12 cellular contexts compared by ENCODE assay signal in the genomic region with DNA sequence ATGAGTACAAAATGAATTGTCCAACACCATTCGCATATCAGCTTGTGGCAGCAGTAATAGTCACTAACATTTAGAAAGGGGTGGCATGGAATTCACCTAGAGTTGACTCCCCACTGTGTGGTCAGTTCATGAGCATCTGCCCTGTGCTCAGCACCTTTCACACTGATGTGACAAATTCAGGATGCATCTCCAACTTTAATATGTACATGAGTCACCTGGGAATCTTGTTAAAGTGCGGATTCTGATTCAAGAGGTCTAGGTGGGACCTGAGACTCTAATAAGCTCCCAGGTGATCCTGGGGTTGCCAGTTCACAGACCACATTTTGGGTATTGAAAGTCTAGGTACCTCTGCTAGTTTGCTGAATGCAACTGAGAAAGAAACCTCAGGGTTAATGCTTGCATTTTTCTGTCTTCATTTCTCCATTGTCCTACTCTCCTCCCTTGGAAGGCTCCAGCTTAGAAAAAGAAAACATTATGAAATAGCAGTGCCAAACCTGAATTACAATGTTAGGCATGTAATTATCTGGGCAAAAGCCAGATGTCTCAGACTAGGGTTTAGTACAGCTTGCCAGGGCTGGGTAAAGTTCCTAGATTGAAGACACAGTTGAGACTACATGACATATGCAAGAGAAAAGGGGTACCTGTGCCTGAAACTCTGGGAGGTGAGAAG. TPM values are rescaled to one million over a fixed set of nuclear protein-coding genes. Genes with fewer than 3 reads are reported as not detected.
A peak's percentile ranks its signal among the peaks of the same experiment; 100 is the strongest.
DNase-seq lines count a peak whose midpoint lies in the region; ATAC-seq and TF ChIP-seq lines count a peak whose summit lies in the region.
"Had no signal": no experiment of that assay in that cellular context is flagged by ENCODE, and none has a peak within 500 bp of the region (broad histone marks: within the 10 kb centered on the region; RNA-seq: fewer than 3 reads in every experiment).

No MANE protein-coding gene starts in this region.

- POLR2A ChIA-PET in OCI-LY7 (lab: Charles Lee), result interaction anchor here (0.9 to 1.7 kb wide), 5 partner anchors 7 to 79 kb away, joined by 3 to 4 read pairs (median 3); no protein-coding TSS in a partner anchor

- 80% methylated on average over 2 of the region's 2 CpGs for WGBS in esophagus muscularis mucosa
- WGBS in ovary, 3 donors, result 62 to 88% (median 71%) methylated on average over 2 of the region's 2 CpGs

- H3K9me3 ChIP-seq in OCI-LY7 (ENCODE audit: low read length), result no peaks in the 10 kb centered on the region
- H3K9me3 ChIP-seq in esophagus muscularis mucosa, result no peaks in the 10 kb centered on the region
- no peaks in the 10 kb centered on the region for H3K9me3 ChIP-seq in ovary

- H2AFZ ChIP-seq in OCI-LY7 (ENCODE audit: low read length), result no peak overlapping the region

- H3K9me3 Mint-ChIP-seq in stimulated activated naive CD8-positive, alpha-beta T cell treated with anti-CD3 and anti-CD28 coated beads, Interleukin-15, Interleukin-2, amounts not matched to agents 100 ng/mL and 50 ng/mL, for 24 hours, result no peaks in the 10 kb centered on the region
- H3K9me3 Mint-ChIP-seq: central memory CD8-positive, alpha-beta T cell had no signal

- ATAC-seq in stimulated activated naive CD8-positive, alpha-beta T cell treated with anti-CD3 and anti-CD28 coated beads, Interleukin-15, Interleukin-2, amounts not matched to agents 100 U/mL and 50 U/mL, for 24 hours, result no peak

- peak overlapping the region; percentile 22 for H3K27ac Mint-ChIP-seq in stimulated activated naive CD8-positive, alpha-beta T cell treated with anti-CD3 and anti-CD28 coated beads, Interleukin-15, Interleukin-2, amounts not matched to agents 100 ng/mL and 50 ng/mL, for 24 hours

- H3K4me1 ChIP-seq in OCI-LY7 (ENCODE audit: insufficient read depth, low read length, poor library complexity, severe bottlenecking) (peaks cover 55% of the 10 kb centered on the region), esophagus muscularis mucosa (peaks cover 6 to 45% (median 30%) of the 10 kb centered on the region in 4 donors), ovary (ENCODE audit: insufficient read depth) (peaks cover 4% of the 10 kb centered on the region)

- CTCF ChIA-PET in OCI-LY7 (lab: Charles Lee; ENCODE audit: unreplicated experiment), result interaction anchor here (0.6 kb wide), 1 partner anchor 56 kb away, joined by 3 read pairs; no protein-coding TSS in a partner anchor

- no peaks in the 10 kb centered on the region for H3K9me2 ChIP-seq in OCI-LY7 (ENCODE audit: insufficient read depth, low read length)

- H3K4me1 Mint-ChIP-seq in stimulated activated naive CD8-positive, alpha-beta T cell treated with anti-CD3 and anti-CD28 coated beads, Interleukin-15, Interleukin-2, amounts not matched to agents 100 ng/mL and 50 ng/mL, for 24 hours (ENCODE audit: low read depth), result peaks cover 60% of the 10 kb centered on the region

- H3K79me2 ChIP-seq in OCI-LY7 (ENCODE audit: insufficient read depth, low read depth, low read length), result no peaks in the 10 kb centered on the region

- TF ChIP-seq POLR2A in esophagus muscularis mucosa (IDR thresholded peaks at IDR 0.05; ENCODE audit: low read depth) (no peak), ovary (IDR thresholded peaks at IDR 0.05) (no peak)

- H3K27me3 ChIP-seq in esophagus muscularis mucosa (no peaks in the 10 kb centered on the region), ovary (no peaks in the 10 kb centered on the region)

- no peak for DNase-seq in stimulated activated naive CD8-positive, alpha-beta T cell treated with anti-CD3 and anti-CD28 coated beads, Interleukin-15, Interleukin-2, amounts not matched to agents 100 U/mL and 50 U/mL, for 24 hours
- no peak for DNase-seq in OCI-LY7 (ENCODE audit: low spot score)
- DNase-seq in esophagus muscularis mucosa (ENCODE audit: extremely low spot score), result no peak
- DNase-seq in activated CD4-positive, CD25-positive, alpha-beta regulatory T cell treated with anti-CD3 and anti-CD28 coated beads, Interleukin-2, amount 50 U/mL, for 72 hours, result no peak
- DNase-seq in ureter (ENCODE audit: low spot score), result no peak
- no peak for DNase-seq in ovary
- DNase-seq in CD1c-positive myeloid dendritic cell (ENCODE audit: extremely low spot score), result no peak
- DNase-seq: DMS53; GOT3; stimulated activated CD4-positive, alpha-beta T cell treated with anti-CD3 and anti-CD28 coated beads, Interleukin-1b, Interleukin-23, amount 100 ng/mL, for 48 hours had no signal

- H3K4me2 ChIP-seq in OCI-LY7 (ENCODE audit: low read length), result peak overlapping the region; percentile 59

- no peaks in the 10 kb centered on the region for H3K36me3 Mint-ChIP-seq in stimulated activated naive CD8-positive, alpha-beta T cell treated with anti-CD3 and anti-CD28 coated beads, Interleukin-15, Interleukin-2, amounts not matched to agents 100 ng/mL and 50 ng/mL, for 24 hours (ENCODE audit: low read depth)

- TF ChIP-seq EP300 in esophagus muscularis mucosa (IDR thresholded peaks at IDR 0.05), result no peak
- no peak for TF ChIP-seq EP300 in ovary (IDR thresholded peaks at IDR 0.05)

- intact Hi-C loops in OCI-LY7 (cut with micrococcal nuclease; ENCODE audit: unreplicated experiment), result no loop called here
- intact Hi-C loops in esophagus muscularis mucosa (cut with DNase I), result no loop called here
- intact Hi-C loops in ovary (cut with DNase I), result no loop called here

- no peaks in the 10 kb centered on the region for H3K27me3 Mint-ChIP-seq in stimulated activated naive CD8-positive, alpha-beta T cell treated with anti-CD3 and anti-CD28 coated beads, Interleukin-15, Interleukin-2, amounts not matched to agents 100 ng/mL and 50 ng/mL, for 24 hours
- H3K27me3 Mint-ChIP-seq: central memory CD8-positive, alpha-beta T cell had no signal

- H3K27ac ChIP-seq in OCI-LY7 (ENCODE audit: low read depth, low read length, poor library complexity, severe bottlenecking) (no peak overlapping the region), esophagus muscularis mucosa (replicated peaks in 1 of 4) (peak overlapping the region; percentile 22 to 57 (median 42)), ovary (no peak overlapping the region)

- H3K36me3 ChIP-seq in OCI-LY7 (ENCODE audit: insufficient read depth, low read length), result no peaks in the 10 kb centered on the region
- no peaks in the 10 kb centered on the region for H3K36me3 ChIP-seq in esophagus muscularis mucosa
- no peaks in the 10 kb centered on the region for H3K36me3 ChIP-seq in ovary

- H4K20me1 ChIP-seq in OCI-LY7 (ENCODE audit: insufficient read depth, low read length), result no peaks in the 10 kb centered on the region

- no peak overlapping the region for H3K4me3 ChIP-seq in OCI-LY7 (ENCODE audit: low read depth, low read length, poor library complexity, severe bottlenecking)
- no peak overlapping the region for H3K4me3 ChIP-seq in esophagus muscularis mucosa
- no peak overlapping the region for H3K4me3 ChIP-seq in ovary

- TF ChIP-seq CTCF in OCI-LY7 (conservative IDR thresholded peaks at IDR 0.05; ENCODE audit: low read length) (no peak), esophagus muscularis mucosa (IDR thresholded peaks at IDR 0.05) (no peak), ovary (IDR thresholded peaks at IDR 0.05) (no peak)

- BruUV-seq in OCI-LY7 (replicated peaks; lab: Mats Ljungman, UMichigan), result no TSS peak

- H3K4me3 Mint-ChIP-seq in stimulated activated naive CD8-positive, alpha-beta T cell treated with anti-CD3 and anti-CD28 coated beads, Interleukin-15, Interleukin-2, amounts not matched to agents 100 ng/mL and 50 ng/mL, for 24 hours, result no peak overlapping the region
- H3K4me3 Mint-ChIP-seq: central memory CD8-positive, alpha-beta T cell had no signal

RNA-seq across cellular contexts. Expression of a gene that starts 32.7 kb away (rescaled TPM):
- total RNA-seq in OCI-LY7 (2014; rRNA removed; shearing (Covaris generic)), result 1,355 and 1,476 TPM in 2 replicates
- total RNA-seq in OCI-LY7 (2022), result 1,524 and 1,540 TPM in 2 replicates
- 1,000 to 10,000 TPM; 3,072 to 3,725 (median 3,326) TPM for total RNA-seq in esophagus muscularis mucosa
- 3,112 TPM for total RNA-seq in ureter
- total RNA-seq in ovary, result 1,000 to 10,000 TPM; 1,993 to 2,559 (median 2,105) TPM
- polyA plus RNA-seq in ovary, result 1,000 to 10,000 TPM; 3,725 to 5,006 TPM

RNA-seq across cellular contexts. Expression of a gene that starts 36.8 kb away (rescaled TPM):
- total RNA-seq in OCI-LY7 (2014; rRNA removed; shearing (Covaris generic)), result 0.13 TPM in 1 of 2 replicates, not detected in the other
- total RNA-seq in OCI-LY7 (2022) (not detected in 2 replicates), esophagus muscularis mucosa (not detected), ureter (0.26 TPM), ovary (1 to 10 TPM in 1 of 7 donors, under 1 TPM in 3, not detected in 3; 0.10 to 1.0 (median 0.74) TPM)
- polyA plus RNA-seq in ovary, result 1 to 10 TPM in 1 of 2 donors, not detected in 1; 1.6 TPM

Comparison
In these comparisons a context has a peak if more than half of its experiments do, and no peak if none do; other contexts are left out.
1. H3K27ac ChIP-seq: peak in esophagus muscularis mucosa (4 of 4); none in OCI-LY7 (single experiment) and ovary (0 of 2).